In genomic region chr15:57611938-57612337, GRCh38 we compare ENCODE assay signal across 12 cellular contexts. TPM values are rescaled to one million over a fixed set of nuclear protein-coding genes. Genes with fewer than 3 reads are reported as not detected.
DNase-seq lines count a peak whose midpoint lies in the region; ATAC-seq and TF ChIP-seq lines count a peak whose summit lies in the region.
"Had no signal": no experiment of that assay in that cellular context is flagged by ENCODE, and none has a peak within 500 bp of the region (broad histone marks: within the 10 kb centered on the region; RNA-seq: fewer than 3 reads in every experiment).

No MANE protein-coding gene starts in this region.

- no peak overlapping the region for H3K23ac ChIP-seq in mesendoderm (ENCODE audit: low read length)

- no peak overlapping the region for H3K4me3 ChIP-seq in AG09309 (ENCODE audit: control insufficient read depth, low read depth, low read length)
- no peak overlapping the region for H3K4me3 ChIP-seq in OCI-LY3 (ENCODE audit: low read length)
- H3K4me3 ChIP-seq in esophagus (ENCODE audit: low read depth in 1 of 2, low read length in 2 of 2), result no peak overlapping the region
- no peak overlapping the region for H3K4me3 ChIP-seq in mesendoderm (ENCODE audit: low read length)

- no peak overlapping the region for H2BK15ac ChIP-seq in mesendoderm (replicated peaks; ENCODE audit: low read depth)

- H3K27ac ChIP-seq in OCI-LY3 (ENCODE audit: low read length) (no peak overlapping the region), esophagus (ENCODE audit: low read depth in 2 of 2, low read length in 1 of 2) (peak overlapping the region; percentile 67 to 77), mesendoderm (ENCODE audit: low read depth, low read length) (no peak overlapping the region)

- ATAC-seq in HG02798 (IDR thresholded peaks at IDR 0.05; ENCODE audit: poor library complexity, unreplicated experiment), result no peak
- no peak for ATAC-seq in HG03159 (IDR thresholded peaks at IDR 0.05; ENCODE audit: unreplicated experiment)
- ATAC-seq: CD8-positive, alpha-beta T cell had no signal

- 30 to 35% methylated on average over 3 of the region's 3 CpGs for WGBS in esophagus, 2 donors
- no CpG with 5 or more reads among the region's 3 CpGs for WGBS in mesendoderm (ENCODE audit: extremely low coverage, insufficient coverage, low lambda C conversion rate)

- H2BK5ac ChIP-seq in mesendoderm (ENCODE audit: low read length), result no peak overlapping the region

- H3K4me2 ChIP-seq in OCI-LY3 (ENCODE audit: low read length) (no peak overlapping the region), mesendoderm (ENCODE audit: low read length) (no peak overlapping the region)

- H3K9ac ChIP-seq in OCI-LY3 (ENCODE audit: low read length), result no peak overlapping the region
- no peak overlapping the region for H3K9ac ChIP-seq in mesendoderm (ENCODE audit: low read length)

- no peak overlapping the region for H2AFZ ChIP-seq in OCI-LY3 (ENCODE audit: low read depth, low read length)

- no peak overlapping the region for H3K56ac ChIP-seq in mesendoderm (ENCODE audit: low read length)

- H3K4me1 ChIP-seq in OCI-LY3 (ENCODE audit: low read length), result peaks cover 8% of the 10 kb centered on the region
- H3K4me1 ChIP-seq in esophagus (ENCODE audit: control insufficient read depth in 2 of 2, insufficient read depth in 2 of 2, low read length in 1 of 2), result peaks cover 0 to 9% of the 10 kb centered on the region in 2 donors
- H3K4me1 ChIP-seq in mesendoderm (ENCODE audit: control insufficient read depth, low read depth, low read length), result no peaks in the 10 kb centered on the region

- TF ChIP-seq CTCF in AG09309 (IDR thresholded peaks at IDR 0.05; ENCODE audit: control insufficient read depth, insufficient read depth, low read depth, low read length, missing control alignments) (peak; percentile 64), OCI-LY3 (IDR thresholded peaks at IDR 0.05; ENCODE audit: low read depth, low read length) (peak; percentile 66)

- no peak for DNase-seq in AG09309 (ENCODE audit: low read depth)
- peak; percentile 31 for DNase-seq in mesendoderm
- DNase-seq in HuH-7.5 (ENCODE audit: low spot score), result no peak
- DNase-seq in activated CD4-positive, alpha-beta T cell treated with anti-CD3 and anti-CD28 coated beads for 48 hours, result no peak
- DNase-seq: activated CD8-positive, alpha-beta memory T cell treated with anti-CD3 and anti-CD28 coated beads for 24 hours; CD8-positive, alpha-beta T cell; Kasumi-1; stimulated activated CD4-positive, alpha-beta T cell treated with anti-CD3 and anti-CD28 coated beads, Interleukin-4, amount 100 ng/mL, for 1 hour had no signal

- no peaks in the 10 kb centered on the region for H3K36me3 ChIP-seq in OCI-LY3 (replicated peaks; ENCODE audit: low read depth, low read length)
- peaks cover 3 to 4% of the 10 kb centered on the region in 2 donors for H3K36me3 ChIP-seq in esophagus (ENCODE audit: control insufficient read depth in 2 of 2, insufficient read depth in 2 of 2, low read length in 1 of 2)
- no peaks in the 10 kb centered on the region for H3K36me3 ChIP-seq in mesendoderm (ENCODE audit: control insufficient read depth, insufficient read depth, low read length)

- H2BK120ac ChIP-seq in mesendoderm (ENCODE audit: low read depth, low read length), result no peak overlapping the region

- no peak overlapping the region for H4K8ac ChIP-seq in mesendoderm (ENCODE audit: low read depth, low read length)

- H3K9me3 ChIP-seq in OCI-LY3 (ENCODE audit: insufficient read depth, low read length), result no peaks in the 10 kb centered on the region
- no peaks in the 10 kb centered on the region for H3K9me3 ChIP-seq in esophagus (ENCODE audit: control insufficient read depth in 2 of 2, insufficient read depth in 1 of 2, low read depth in 1 of 2, low read length in 1 of 2)

- H3K27me3 ChIP-seq in OCI-LY3 (ENCODE audit: low read depth, low read length) (no peaks in the 10 kb centered on the region), esophagus (ENCODE audit: control insufficient read depth in 1 of 2, insufficient read depth in 2 of 2, low read length in 2 of 2) (no peaks in the 10 kb centered on the region), mesendoderm (ENCODE audit: insufficient read depth, low read length, poor library complexity) (no peaks in the 10 kb centered on the region)

- H3K4ac ChIP-seq in mesendoderm (ENCODE audit: low read depth, low read length), result no peak overlapping the region

- no peaks in the 10 kb centered on the region for H3K79me1 ChIP-seq in mesendoderm (ENCODE audit: low read length)

- no peak overlapping the region for H2AK5ac ChIP-seq in mesendoderm (ENCODE audit: low read length)

- H3K18ac ChIP-seq in mesendoderm (ENCODE audit: low read length), result no peak overlapping the region

- H4K20me1 ChIP-seq in OCI-LY3 (ENCODE audit: insufficient read depth, low read length), result no peaks in the 10 kb centered on the region

- H3K79me2 ChIP-seq in OCI-LY3 (ENCODE audit: low read length) (no peaks in the 10 kb centered on the region), mesendoderm (ENCODE audit: control insufficient read depth, insufficient read depth, low read length) (no peaks in the 10 kb centered on the region)

- no peak overlapping the region for H4K5ac ChIP-seq in mesendoderm (ENCODE audit: low read length)

RNA-seq across cellular contexts. Expression of gene MYZAP, which starts 20.2 kb away (rescaled TPM):
- polyA plus RNA-seq in esophagus, result 10 to 100 TPM; 38.2 to 71.6 TPM
- polyA plus RNA-seq in mesendoderm (2013, experiment 1 of 2), result 0.59 TPM
- 0.81 TPM for polyA plus RNA-seq in mesendoderm (2013, experiment 2 of 2)

Comparison
In these comparisons a context has a peak if more than half of its experiments do, and no peak if none do; other contexts are left out.
1. H3K27ac ChIP-seq: peak in esophagus (2 of 2); none in OCI-LY3 (single experiment) and mesendoderm (single experiment).